25 cellular contexts compared by ENCODE assay signal in genomic region chr16:72464597-72465368, GRCh38.
"Had no signal": no experiment of that assay in that cellular context is flagged by ENCODE, and none has a peak within 500 bp of the region (broad histone marks: within the 10 kb centered on the region; RNA-seq: fewer than 3 reads in every experiment).

No MANE protein-coding gene starts in this region.

- H3K27ac ChIP-seq: breast epithelium, esophagus squamous epithelium, gastroesophageal sphincter, parathyroid adenoma, testis, vagina had no signal

- H3K27me3 ChIP-seq: breast epithelium, esophagus squamous epithelium, gastroesophageal sphincter, testis, vagina had no signal

- H3K4me3 ChIP-seq: breast epithelium, esophagus squamous epithelium, gastroesophageal sphincter, testis, vagina had no signal

- H3K27ac Mint-ChIP-seq: activated CD4-positive, alpha-beta memory T cell treated with anti-CD3 and anti-CD28 coated beads, Interleukin-2, amount 10 ng/mL, durations not matched to agents 7 days and 5 days; activated naive CD4-positive, alpha-beta T cell treated with anti-CD3 and anti-CD28 coated beads for 36 hours; activated naive CD8-positive, alpha-beta T cell treated with anti-CD3 and anti-CD28 coated beads, Interleukin-2, amount 10 ng/mL, durations not matched to agents 7 days and 5 days; activated T-cell treated with anti-CD3 and anti-CD28 coated beads, Interleukin-2, amount 50 U/mL, for 72 hours; nephron; stimulated activated effector memory CD8-positive, alpha-beta T cell treated with anti-CD3 and anti-CD28 coated beads, Interleukin-12 subunit alpha, Interleukin-12 subunit beta, amount 100 ng/mL, for 72 hours had no signal

- FAIRE-seq: colon, islet of Langerhans had no signal

- H3K36me3 Mint-ChIP-seq: stimulated activated effector memory CD8-positive, alpha-beta T cell treated with anti-CD3 and anti-CD28 coated beads, Interleukin-12 subunit alpha, Interleukin-12 subunit beta, amount 100 ng/mL, for 72 hours had no signal

- H3K9me3 ChIP-seq: breast epithelium, esophagus squamous epithelium, gastroesophageal sphincter, testis, vagina had no signal

- H3K79me2 ChIP-seq: parathyroid adenoma had no signal

- DNase-seq: activated CD4-positive, alpha-beta memory T cell treated with anti-CD3 and anti-CD28 coated beads, Interleukin-2, amount 10 ng/mL, durations not matched to agents 7 days and 5 days; activated CD4-positive, alpha-beta T cell treated with anti-CD3 and anti-CD28 coated beads for 48 hours; activated CD4-positive, CD25-positive, alpha-beta regulatory T cell; activated effector memory CD4-positive, alpha-beta T cell treated with Interleukin-2 at 50 U/mL for 16 hours; activated naive CD4-positive, alpha-beta T cell treated with anti-CD3 and anti-CD28 coated beads for 36 hours; activated naive CD8-positive, alpha-beta T cell treated with anti-CD3 and anti-CD28 coated beads, Interleukin-2, amount 10 ng/mL, durations not matched to agents 7 days and 5 days; activated T-cell treated with anti-CD3 and anti-CD28 coated beads, Interleukin-2, amount 50 U/mL, for 72 hours; amniotic stem cell; effector memory CD4-positive, alpha-beta T cell; esophagus squamous epithelium; head of caudate nucleus; mesenchymal stem cell; right cardiac atrium; stimulated activated CD4-positive, alpha-beta T cell treated with anti-CD3 and anti-CD28 coated beads, Interleukin-12 subunit alpha, Interleukin-12 subunit beta, amount 100 ng/mL, for 4 hours; testis; trophoblast cell had no signal

- H2AFZ ChIP-seq: parathyroid adenoma had no signal

- H3K27me3 Mint-ChIP-seq: activated CD4-positive, alpha-beta memory T cell treated with anti-CD3 and anti-CD28 coated beads, Interleukin-2, amount 10 ng/mL, durations not matched to agents 7 days and 5 days; activated naive CD8-positive, alpha-beta T cell treated with anti-CD3 and anti-CD28 coated beads, Interleukin-2, amount 10 ng/mL, durations not matched to agents 7 days and 5 days; central memory CD8-positive, alpha-beta T cell had no signal

- ATAC-seq: activated T-cell treated with anti-CD3 and anti-CD28 coated beads, Interleukin-2, amount 50 U/mL, for 72 hours; gastroesophageal sphincter; right cardiac atrium; stimulated activated effector memory CD8-positive, alpha-beta T cell treated with anti-CD3 and anti-CD28 coated beads, Interleukin-12 subunit alpha, Interleukin-12 subunit beta, amount 100 ng/mL, for 72 hours had no signal

- H3K9ac ChIP-seq: parathyroid adenoma had no signal

- H3K4me3 Mint-ChIP-seq: activated CD4-positive, alpha-beta memory T cell treated with anti-CD3 and anti-CD28 coated beads, Interleukin-2, amount 10 ng/mL, durations not matched to agents 7 days and 5 days; activated naive CD4-positive, alpha-beta T cell treated with anti-CD3 and anti-CD28 coated beads for 36 hours; activated naive CD8-positive, alpha-beta T cell treated with anti-CD3 and anti-CD28 coated beads, Interleukin-2, amount 10 ng/mL, durations not matched to agents 7 days and 5 days; activated T-cell treated with anti-CD3 and anti-CD28 coated beads, Interleukin-2, amount 50 U/mL, for 72 hours; central memory CD8-positive, alpha-beta T cell; nephron; stimulated activated effector memory CD8-positive, alpha-beta T cell treated with anti-CD3 and anti-CD28 coated beads, Interleukin-12 subunit alpha, Interleukin-12 subunit beta, amount 100 ng/mL, for 72 hours had no signal

- H3K9me3 Mint-ChIP-seq: activated CD4-positive, alpha-beta memory T cell treated with anti-CD3 and anti-CD28 coated beads, Interleukin-2, amount 10 ng/mL, durations not matched to agents 7 days and 5 days; activated naive CD8-positive, alpha-beta T cell treated with anti-CD3 and anti-CD28 coated beads, Interleukin-2, amount 10 ng/mL, durations not matched to agents 7 days and 5 days; activated T-cell treated with anti-CD3 and anti-CD28 coated beads, Interleukin-2, amount 50 U/mL, for 72 hours; central memory CD8-positive, alpha-beta T cell; nephron; stimulated activated effector memory CD8-positive, alpha-beta T cell treated with anti-CD3 and anti-CD28 coated beads, Interleukin-12 subunit alpha, Interleukin-12 subunit beta, amount 100 ng/mL, for 72 hours had no signal

- H3K4me1 Mint-ChIP-seq: central memory CD8-positive, alpha-beta T cell; nephron; stimulated activated effector memory CD8-positive, alpha-beta T cell treated with anti-CD3 and anti-CD28 coated beads, Interleukin-12 subunit alpha, Interleukin-12 subunit beta, amount 100 ng/mL, for 72 hours had no signal

- H3K4me1 ChIP-seq: breast epithelium, esophagus squamous epithelium, gastroesophageal sphincter, parathyroid adenoma, testis, vagina had no signal

- H3K36me3 ChIP-seq: breast epithelium, esophagus squamous epithelium, gastroesophageal sphincter, vagina had no signal
